In the genomic region with DNA sequence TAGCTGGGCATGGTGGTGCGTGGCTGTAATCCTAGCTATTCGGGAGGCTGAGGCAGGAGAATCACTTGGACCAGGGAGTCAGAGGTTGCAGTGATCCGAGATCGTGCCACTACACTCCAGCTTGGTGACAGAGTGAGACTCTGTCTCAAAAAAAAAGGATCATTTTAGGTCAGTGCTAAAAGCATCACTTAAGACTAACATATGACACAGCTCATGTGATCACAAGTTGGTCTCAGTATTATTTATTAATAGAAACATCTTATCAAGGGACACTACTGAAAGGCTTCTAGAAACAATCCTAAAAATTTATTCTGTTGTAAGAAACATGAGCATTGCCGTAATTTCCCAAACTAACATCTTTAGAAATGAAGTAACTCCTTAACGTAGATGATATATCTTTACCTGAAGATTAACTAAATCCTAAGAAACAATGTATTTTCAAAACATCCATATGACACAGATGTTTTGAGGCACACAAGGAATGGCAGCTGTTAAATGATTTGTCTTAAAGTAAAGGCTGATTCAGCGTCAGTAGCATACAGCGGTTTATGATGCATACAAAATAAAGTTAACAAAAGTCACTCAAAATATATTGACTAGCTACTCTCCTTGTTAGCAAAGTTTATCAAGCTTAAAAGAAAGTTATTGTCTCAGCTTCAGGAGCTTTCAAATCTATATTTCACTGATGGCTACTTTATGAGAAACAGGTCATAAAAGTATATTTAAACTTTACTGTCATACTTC, we compare ENCODE assay signal across 13 cellular contexts. TPM values are rescaled to one million over a fixed set of nuclear protein-coding genes. Genes with fewer than 3 reads are reported as not detected.
A peak's percentile ranks its signal among the peaks of the same experiment; 100 is the strongest.
DNase-seq lines count a peak whose midpoint lies in the region; ATAC-seq, FAIRE-seq and TF ChIP-seq lines count a peak whose summit lies in the region.
"Had no signal": no experiment of that assay in that cellular context is flagged by ENCODE, and none has a peak within 500 bp of the region (broad histone marks: within the 10 kb centered on the region; RNA-seq: fewer than 3 reads in every experiment).

No MANE protein-coding gene starts in this region.

- H2BK120ac ChIP-seq in trophoblast cell (ENCODE audit: insufficient read depth, low read length, poor library complexity): peak overlapping the region; percentile 49

- POLR2A ChIA-PET in CD8-positive, alpha-beta T cell (lab: Charles Lee): no interaction called here

- peak overlapping the region; percentile 70 for H3K9ac ChIP-seq in Karpas-422 (ENCODE audit: low read length)
- no peak overlapping the region for H3K9ac ChIP-seq in trophoblast cell (ENCODE audit: low read length)
- H3K9ac ChIP-seq: parathyroid adenoma had no signal

- H3K4ac ChIP-seq in trophoblast cell (ENCODE audit: low read depth, low read length): no peak overlapping the region

- DNase-seq in CD8-positive, alpha-beta T cell: no peak
- DNase-seq in Karpas-422: no peak
- no peak for DNase-seq in effector memory CD4-positive, alpha-beta T cell
- DNase-seq in trophoblast cell: peak in 1 of 2 donors; percentile 24
- DNase-seq in NCI-H1436 (lab: John Stamatoyannopoulos, UW): no peak
- DNase-seq in HTR-8/SVneo (ENCODE audit: insufficient read length, low spot score): no peak
- no peak for DNase-seq in urothelium cell line (ENCODE audit: low spot score)
- DNase-seq: kidney; NCI-H526 treated with DMSO at 0.1 percent for 48 hours; stimulated activated CD4-positive, alpha-beta T cell treated with anti-CD3 and anti-CD28 coated beads, Interleukin-4, amount 100 ng/mL, for 4 hours had no signal

- FAIRE-seq in HTR-8/SVneo (lab: Jason Lieb, UNC) (no peak), urothelium cell line (lab: Jason Lieb, UNC) (no peak)
- FAIRE-seq: kidney had no signal

- H2BK5ac ChIP-seq in trophoblast cell (ENCODE audit: low read depth, low read length, poor library complexity): no peak overlapping the region

- no peak overlapping the region for H3K27ac Mint-ChIP-seq in CD8-positive, alpha-beta T cell

- intact Hi-C loops in CD8-positive, alpha-beta T cell (cut with DNase I, micrococcal nuclease): loop anchor here in 1 of 2 experiments (2.0 to 10.0 kb wide), 3 partner anchors 81 to 183 kb away; a partner anchor contains a TSS

- H3K27me3 Mint-ChIP-seq in CD8-positive, alpha-beta T cell (ENCODE audit: low read depth): peaks cover 17% of the 10 kb centered on the region

- H3K4me2 ChIP-seq in Karpas-422 (ENCODE audit: low read depth, low read length, poor library complexity, severe bottlenecking): peak overlapping the region; percentile 68
- H3K4me2 ChIP-seq in trophoblast cell (ENCODE audit: low read length): no peak overlapping the region

- no peaks in the 10 kb centered on the region for H3K9me2 ChIP-seq in Karpas-422 (replicated peaks; ENCODE audit: insufficient read depth, low read length)

- peak overlapping the region; percentile 8 for H2BK12ac ChIP-seq in trophoblast cell (ENCODE audit: low read length)

- no peak overlapping the region for H2AK5ac ChIP-seq in trophoblast cell (ENCODE audit: low read length)

- H3K79me1 ChIP-seq in trophoblast cell (ENCODE audit: low read length): peaks cover 9% of the 10 kb centered on the region

- H3K14ac ChIP-seq in trophoblast cell (ENCODE audit: low read length): no peak overlapping the region

- H4K12ac ChIP-seq in trophoblast cell (ENCODE audit: low read depth, low read length): no peak overlapping the region

- CTCF ChIA-PET in CD8-positive, alpha-beta T cell (lab: Charles Lee): interaction anchor here (0.9 to 4.6 kb wide), 4 partner anchors 10 to 166 kb away, joined by 3 to 30 read pairs (median 11); no protein-coding TSS in a partner anchor

- H4K91ac ChIP-seq in trophoblast cell (ENCODE audit: low read depth, low read length): no peak overlapping the region

- no peak overlapping the region for H3K4me3 ChIP-seq in CD8-positive, alpha-beta T cell (ENCODE audit: low read depth, low read length)
- H3K4me3 ChIP-seq in Karpas-422 (ENCODE audit: low read length) (peak overlapping the region; percentile 71), trophoblast cell (ENCODE audit: low read depth, low read length) (no peak overlapping the region)
- no peak overlapping the region for H3K4me3 ChIP-seq in effector memory CD4-positive, alpha-beta T cell (ENCODE audit: insufficient read depth, low read depth, low read length, poor library complexity, severe bottlenecking)
- H3K4me3 ChIP-seq: MG63 had no signal

- no peaks in the 10 kb centered on the region for H4K20me1 ChIP-seq in Karpas-422 (ENCODE audit: insufficient read depth, low read depth, low read length)

- no CpG with 5 or more reads among the region's 8 CpGs for WGBS in trophoblast cell (ENCODE audit: extremely low coverage, insufficient coverage, insufficient read length)

- H3K4me1 ChIP-seq in CD8-positive, alpha-beta T cell (ENCODE audit: insufficient read depth, low read length): peaks cover 14% of the 10 kb centered on the region
- H3K4me1 ChIP-seq in Karpas-422 (ENCODE audit: low read length) (peaks cover 58% of the 10 kb centered on the region), trophoblast cell (ENCODE audit: control insufficient read depth in 1 of 2, insufficient read depth in 2 of 2, low read length in 2 of 2) (peaks cover 0 to 13% of the 10 kb centered on the region in 2 experiments)
- peaks cover 14% of the 10 kb centered on the region for H3K4me1 ChIP-seq in effector memory CD4-positive, alpha-beta T cell (ENCODE audit: control insufficient read depth, insufficient read depth, low read length, poor library complexity, severe bottlenecking)
- H3K4me1 ChIP-seq: parathyroid adenoma had no signal

- no peak for TF ChIP-seq CTCF in CD8-positive, alpha-beta T cell (IDR thresholded peaks at IDR 0.05)

- no peak for ATAC-seq in CD8-positive, alpha-beta T cell
- ATAC-seq in GM18511 (IDR thresholded peaks at IDR 0.05; ENCODE audit: unreplicated experiment): no peak

- peaks cover 62% of the 10 kb centered on the region for H3K79me2 ChIP-seq in Karpas-422 (ENCODE audit: low read length)
- peaks cover 5% of the 10 kb centered on the region for H3K79me2 ChIP-seq in trophoblast cell (ENCODE audit: control insufficient read depth, insufficient read depth, low read length, poor library complexity)
- H3K79me2 ChIP-seq: parathyroid adenoma had no signal

- peaks cover 4% of the 10 kb centered on the region for H3K36me3 Mint-ChIP-seq in CD8-positive, alpha-beta T cell

- no peaks in the 10 kb centered on the region for H3K9me3 Mint-ChIP-seq in CD8-positive, alpha-beta T cell

- no peak overlapping the region for H3K27ac ChIP-seq in CD8-positive, alpha-beta T cell (ENCODE audit: low read depth, low read length)
- H3K27ac ChIP-seq in Karpas-422 (ENCODE audit: low read length) (peak overlapping the region; percentile 46; the same call in 1 of the 2 replicates), trophoblast cell (ENCODE audit: low read depth, low read length) (no peak overlapping the region)
- peak overlapping the region; percentile 92 for H3K27ac ChIP-seq in effector memory CD4-positive, alpha-beta T cell (ENCODE audit: insufficient read depth, low read length, poor library complexity, severe bottlenecking)
- H3K27ac ChIP-seq: parathyroid adenoma had no signal

- no peaks in the 10 kb centered on the region for H3K9me3 ChIP-seq in CD8-positive, alpha-beta T cell (ENCODE audit: low read length)
- H3K9me3 ChIP-seq in Karpas-422 (ENCODE audit: low read length) (no peaks in the 10 kb centered on the region), trophoblast cell (ENCODE audit: insufficient read depth, low read depth, low read length) (no peaks in the 10 kb centered on the region)
- H3K9me3 ChIP-seq in effector memory CD4-positive, alpha-beta T cell (ENCODE audit: control insufficient read depth, low read length): no peaks in the 10 kb centered on the region
- H3K9me3 ChIP-seq: MG63 had no signal

- H3K4me3 Mint-ChIP-seq in CD8-positive, alpha-beta T cell: peak overlapping the region; percentile 3

- no peaks in the 10 kb centered on the region for H3K27me3 ChIP-seq in CD8-positive, alpha-beta T cell (ENCODE audit: insufficient read depth, low read length)
- H3K27me3 ChIP-seq in Karpas-422 (ENCODE audit: low read length): no peaks in the 10 kb centered on the region
- no peaks in the 10 kb centered on the region for H3K27me3 ChIP-seq in effector memory CD4-positive, alpha-beta T cell (replicated peaks; ENCODE audit: control insufficient read depth, insufficient read depth, low read length, poor library complexity, severe bottlenecking)
- H3K27me3 ChIP-seq in trophoblast cell (ENCODE audit: insufficient read depth, low read length): peaks cover 14% of the 10 kb centered on the region
- H3K27me3 ChIP-seq: MG63 had no signal

- H4K8ac ChIP-seq in trophoblast cell (ENCODE audit: low read depth, low read length): no peak overlapping the region

- H3K4me1 Mint-ChIP-seq in CD8-positive, alpha-beta T cell (ENCODE audit: low read depth): peaks cover 51% of the 10 kb centered on the region

- H3K18ac ChIP-seq in trophoblast cell (ENCODE audit: low read length): no peak overlapping the region

- H3K36me3 ChIP-seq in CD8-positive, alpha-beta T cell (ENCODE audit: insufficient read depth, low read length): no peaks in the 10 kb centered on the region
- no peaks in the 10 kb centered on the region for H3K36me3 ChIP-seq in Karpas-422 (ENCODE audit: insufficient read depth, low read length)
- H3K36me3 ChIP-seq in effector memory CD4-positive, alpha-beta T cell (ENCODE audit: control insufficient read depth, insufficient read depth, low read length): no peaks in the 10 kb centered on the region
- no peaks in the 10 kb centered on the region for H3K36me3 ChIP-seq in trophoblast cell (ENCODE audit: control insufficient read depth in 1 of 2, insufficient read depth in 2 of 2, low read length in 2 of 2)
- H3K36me3 ChIP-seq: MG63 had no signal

- H3K23ac ChIP-seq in trophoblast cell (ENCODE audit: low read length): no peak overlapping the region

- H2AFZ ChIP-seq in Karpas-422 (ENCODE audit: low read length) (no peak overlapping the region), trophoblast cell (ENCODE audit: insufficient read depth, low read length, poor library complexity) (no peak overlapping the region)
- H2AFZ ChIP-seq: parathyroid adenoma had no signal

RNA-seq across cellular contexts. Expression of a gene that starts 2.6 kb away (rescaled TPM):
- total RNA-seq in CD8-positive, alpha-beta T cell: 10 to 100 TPM; 10.3 to 13.5 TPM
- total RNA-seq in Karpas-422 (2014; rRNA removed; shearing (Covaris generic); ENCODE audit: low replicate concordance): 26.1 and 31.2 TPM in 2 replicates
- polyA plus RNA-seq in trophoblast cell (2013): 6.7 and 7.0 TPM in 2 replicates

Comparison
In these comparisons a context has a peak if more than half of its experiments do, and no peak if none do; other contexts are left out.
1. H3K27ac ChIP-seq: peak in Karpas-422 (single experiment) and effector memory CD4-positive, alpha-beta T cell (single experiment); none in CD8-positive, alpha-beta T cell (single experiment) and trophoblast cell (single experiment).